Comparison of ENCODE assay signal across 1 cellular context in genomic region chr1:15702722-15703550, GRCh38.
A peak's percentile ranks its signal among the peaks of the same experiment; 100 is the strongest.
TF ChIP-seq lines count a peak whose summit lies in the region.

No MANE protein-coding gene starts in this region.

TF ChIP-seq in H1, 55 proteins besides CTCF, POLR2A, EP300 and RAD21:
- TF ChIP-seq SIRT6 (IDR thresholded peaks at IDR 0.05; ENCODE audit: low read length) (no peak), KDM1A (IDR thresholded peaks at IDR 0.05; ENCODE audit: borderline replicate concordance, low read length) (peak; percentile 47), YY1 (IDR thresholded peaks at IDR 0.05; ENCODE audit: low read depth, low read length) (0 out of 2 replicates have a peak, but pooled peaks have one; percentile 12), GABPA (IDR thresholded peaks at IDR 0.05; ENCODE audit: borderline replicate concordance, insufficient read depth, low read length) (no peak), CEBPB (IDR thresholded peaks at IDR 0.05; ENCODE audit: low read depth, low read length) (no peak), GTF2F1 (IDR thresholded peaks at IDR 0.05; ENCODE audit: borderline replicate concordance, low read depth, low read length) (no peak), SP4 (IDR thresholded peaks at IDR 0.05; ENCODE audit: low read length) (no peak), RNF2 (IDR thresholded peaks at IDR 0.05; ENCODE audit: borderline replicate concordance, low read depth, low read length, missing control alignments, poor library complexity, severe bottlenecking) (no peak), POU5F1 (IDR thresholded peaks at IDR 0.05; ENCODE audit: low read depth, low read length) (no peak)
